2 cellular contexts compared by ENCODE assay signal in the genomic region with DNA sequence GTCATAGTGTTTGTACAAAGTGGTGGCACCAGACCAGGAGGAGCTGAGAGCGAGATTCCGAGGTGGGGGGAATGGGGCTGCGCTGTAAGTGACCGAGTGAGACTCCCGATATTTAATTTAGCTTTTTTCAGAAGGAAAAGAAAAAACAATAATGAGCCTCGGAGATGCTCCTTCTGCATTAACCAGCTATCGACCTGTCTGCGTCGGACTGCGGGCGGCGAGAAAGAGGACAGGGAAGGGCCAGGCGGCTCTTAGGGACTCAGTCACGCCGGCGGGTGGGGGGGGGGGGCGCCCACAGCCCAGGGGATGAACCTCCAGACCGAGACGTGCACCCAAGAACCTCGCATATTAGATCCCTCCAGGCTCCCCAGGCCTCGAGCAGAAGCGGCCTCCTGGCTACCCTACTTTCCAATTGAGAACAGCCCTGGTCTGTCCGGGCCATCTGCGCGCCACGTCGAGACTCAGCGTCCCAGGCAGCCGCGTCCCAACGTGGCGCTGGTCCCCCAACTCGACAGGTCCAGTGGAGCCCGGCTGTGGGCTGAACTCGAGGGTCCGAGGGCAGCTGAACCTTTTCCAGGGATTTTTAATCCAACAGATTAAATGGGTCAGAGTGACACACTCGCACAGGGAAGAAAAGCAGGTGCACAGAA.
TF ChIP-seq lines count a peak whose summit lies in the region.

No MANE protein-coding gene starts in this region.

TF ChIP-seq in endothelial cell of umbilical vein, 7 proteins besides CTCF, POLR2A, EP300 and RAD21:
- TF ChIP-seq EZH2 (IDR thresholded peaks at IDR 0.05; ENCODE audit: borderline replicate concordance, low read depth, low read length, severe bottlenecking) (peak; percentile 3), MYC (IDR thresholded peaks at IDR 0.05; ENCODE audit: low read depth, low read length) (no peak)
TF ChIP-seq in endothelial cell of umbilical vein: peak in this region for 1.

TF ChIP-seq in SK-N-SH treated with all-trans-retinoic acid at 6 μM for 48 hours, 23 proteins besides CTCF, POLR2A, EP300 and RAD21:
- TF ChIP-seq TOX (CRISPR knock-in tag; IDR thresholded peaks at IDR 0.05; ENCODE audit: borderline replicate concordance) = no peak
